In genomic region chr3:124372784-124373183, GRCh38 we compare ENCODE assay signal across 1 cellular context.
TF ChIP-seq lines count a peak whose summit lies in the region.

No MANE protein-coding gene starts in this region.

TF ChIP-seq in H1, 55 proteins besides CTCF, POLR2A, EP300 and RAD21 (continued from another document):
- TF ChIP-seq E2F6 (IDR thresholded peaks at IDR 0.05) (peak; percentile 55; the same call in 1 of the 2 replicates), SP1 (IDR thresholded peaks at IDR 0.05; ENCODE audit: low read depth, low read length) (0 out of 2 replicates have a peak, but pooled peaks have one; percentile 14), NANOG (IDR thresholded peaks at IDR 0.05; ENCODE audit: insufficient read depth, low read depth, low read length, poor library complexity, severe bottlenecking) (peak; percentile 53)
